13 cellular contexts compared by ENCODE assay signal in the genomic region with DNA sequence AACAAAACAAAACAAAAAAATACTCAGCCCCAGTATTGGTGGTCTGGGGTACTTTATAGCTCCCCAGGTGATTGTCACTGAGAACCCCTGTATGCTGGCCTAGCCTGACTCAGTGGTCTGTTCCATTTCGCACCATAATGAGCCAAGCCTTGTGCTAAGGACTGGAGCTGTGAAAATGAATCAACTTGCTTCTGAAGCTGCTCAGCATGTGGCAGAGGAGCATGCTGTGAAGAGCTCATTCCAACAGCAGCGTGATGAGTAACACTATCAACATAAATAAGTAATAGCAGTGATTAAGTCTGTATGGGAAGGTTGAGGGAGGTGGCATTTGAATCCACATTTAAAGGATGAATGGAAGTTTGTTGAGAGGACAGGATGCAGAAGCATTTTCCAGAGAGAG.
A peak's percentile ranks its signal among the peaks of the same experiment; 100 is the strongest.
DNase-seq lines count a peak whose midpoint lies in the region; ATAC-seq and TF ChIP-seq lines count a peak whose summit lies in the region.
"Had no signal": no experiment of that assay in that cellular context is flagged by ENCODE, and none has a peak within 500 bp of the region (broad histone marks: within the 10 kb centered on the region; RNA-seq: fewer than 3 reads in every experiment).

No MANE protein-coding gene starts in this region.

- dilution Hi-C loops in IMR-90 (cut with HindIII; ENCODE audit: low sequenced_read_pairs, unreplicated experiment): no loop called here

- H3K79me1 ChIP-seq in IMR-90 (ENCODE audit: low read depth in 1 of 2, low read length in 2 of 2): no peaks in the 10 kb centered on the region

- no peak overlapping the region for H4K5ac ChIP-seq in IMR-90 (ENCODE audit: low read depth, low read length)

- no peak for TF ChIP-seq CTCF in IMR-90 (conservative IDR thresholded peaks at IDR 0.05; ENCODE audit: low read depth, low read length)
- TF ChIP-seq CTCF in astrocyte of the cerebellum (IDR thresholded peaks at IDR 0.05; ENCODE audit: low read depth, low read length, missing control alignments): no peak

- no peaks in the 10 kb centered on the region for H3K9me3 ChIP-seq in IMR-90 (ENCODE audit: control insufficient read depth, insufficient read depth, low read length)

- 0 out of 2 replicates have a peak, but pooled peaks cover 4% of the 10 kb centered on the region for H3K4me1 ChIP-seq in IMR-90 (ENCODE audit: control insufficient read depth, insufficient read depth, low read length)

- intact Hi-C loops in IMR-90 (cut with micrococcal nuclease): no loop called here

- no peak overlapping the region for H2AFZ ChIP-seq in IMR-90 (replicated peaks; ENCODE audit: low read length, poor library complexity)

- no peak overlapping the region for H2BK120ac ChIP-seq in IMR-90 (ENCODE audit: low read depth, low read length)

- CTCF ChIA-PET in IMR-90 (lab: Yijun Ruan, JAX): no interaction called here

- no peaks in the 10 kb centered on the region for H3K36me3 ChIP-seq in IMR-90 (ENCODE audit: control insufficient read depth, insufficient read depth, low read length)

- WGBS in IMR-90 (ENCODE audit: extremely low coverage in 2 of 2, insufficient read length in 1 of 2), 2 experiments: no CpG with 5 or more reads among the region's 2 CpGs

- no peak overlapping the region for H3K23ac ChIP-seq in IMR-90 (ENCODE audit: low read depth, low read length)

- H3K4me3 Mint-ChIP-seq in stimulated activated naive CD8-positive, alpha-beta T cell treated with anti-CD3 and anti-CD28 coated beads, Interleukin-15, amount 100 ng/mL, for 72 hours: no peak overlapping the region
- H3K4me3 Mint-ChIP-seq: activated CD4-positive, alpha-beta memory T cell treated with anti-CD3 and anti-CD28 coated beads, Interleukin-2, amount 10 ng/mL, durations not matched to agents 7 days and 5 days; natural killer cell treated with Interleukin-12 subunit alpha and Interleukin-12 subunit beta and Interleukin-15 and Interleukin-18, amount 100 ng/mL, for 72 hours had no signal

- peaks cover 1% of the 10 kb centered on the region for H3K4me1 Mint-ChIP-seq in stimulated activated naive CD8-positive, alpha-beta T cell treated with anti-CD3 and anti-CD28 coated beads, Interleukin-15, amount 100 ng/mL, for 72 hours
- H3K4me1 Mint-ChIP-seq: activated CD4-positive, alpha-beta memory T cell treated with anti-CD3 and anti-CD28 coated beads, Interleukin-2, amount 10 ng/mL, durations not matched to agents 7 days and 5 days had no signal

- no peak overlapping the region for H3K4me3 ChIP-seq in IMR-90 (ENCODE audit: insufficient read depth, low read depth, low read length)
- no peak overlapping the region for H3K4me3 ChIP-seq in astrocyte of the cerebellum (ENCODE audit: low read depth, low read length)

- no peak overlapping the region for H3K9ac ChIP-seq in IMR-90 (ENCODE audit: low read depth, low read length)

- H2BK20ac ChIP-seq in IMR-90 (ENCODE audit: low read depth, low read length): no peak overlapping the region

- no peak overlapping the region for H4K8ac ChIP-seq in IMR-90 (ENCODE audit: low read depth in 2 of 2, low read length in 2 of 2)

- no peak overlapping the region for H3K27ac Mint-ChIP-seq in stimulated activated naive CD8-positive, alpha-beta T cell treated with anti-CD3 and anti-CD28 coated beads, Interleukin-15, amount 100 ng/mL, for 72 hours
- H3K27ac Mint-ChIP-seq: activated CD4-positive, alpha-beta memory T cell treated with anti-CD3 and anti-CD28 coated beads, Interleukin-2, amount 10 ng/mL, durations not matched to agents 7 days and 5 days; natural killer cell treated with Interleukin-12 subunit alpha and Interleukin-12 subunit beta and Interleukin-15 and Interleukin-18, amount 100 ng/mL, for 72 hours had no signal

- no peak overlapping the region for H3K14ac ChIP-seq in IMR-90 (replicated peaks; ENCODE audit: low read depth, low read length)

- in situ Hi-C loops in IMR-90 (cut with MboI; ENCODE audit: low sequenced_read_pairs) (no loop called here), astrocyte of the cerebellum (cut with HindIII; ENCODE audit: low sequenced_read_pairs) (no loop called here)

- H3K27ac ChIP-seq in IMR-90 (ENCODE audit: insufficient read depth, low read length): no peak overlapping the region

- POLR2A ChIA-PET in IMR-90 (lab: Charles Lee; ENCODE audit: unreplicated experiment): no interaction called here

- H3K4ac ChIP-seq in IMR-90 (ENCODE audit: low read depth, low read length): no peak overlapping the region

- H2BK5ac ChIP-seq in IMR-90 (ENCODE audit: low read depth, low read length, poor library complexity, severe bottlenecking): no peak overlapping the region

- no peak overlapping the region for H3K18ac ChIP-seq in IMR-90 (ENCODE audit: low read depth, low read length)

- no peaks in the 10 kb centered on the region for H3K9me3 Mint-ChIP-seq in stimulated activated naive CD8-positive, alpha-beta T cell treated with anti-CD3 and anti-CD28 coated beads, Interleukin-15, amount 100 ng/mL, for 72 hours
- H3K9me3 Mint-ChIP-seq: activated CD4-positive, alpha-beta memory T cell treated with anti-CD3 and anti-CD28 coated beads, Interleukin-2, amount 10 ng/mL, durations not matched to agents 7 days and 5 days; natural killer cell treated with Interleukin-12 subunit alpha and Interleukin-12 subunit beta and Interleukin-15 and Interleukin-18, amount 100 ng/mL, for 72 hours had no signal

- TF ChIP-seq RAD21 in IMR-90 (IDR thresholded peaks at IDR 0.05; ENCODE audit: low read length): no peak

- DNase-seq in AG20443 (ENCODE audit: low spot score): peak; percentile 35
- DNase-seq in IMR-90: peak; percentile 43
- peak; percentile 74 for DNase-seq in astrocyte of the cerebellum (ENCODE audit: low read depth)
- peak; percentile 56 for DNase-seq in iPS-NIHi7 (ENCODE audit: extremely low spot score)
- no peak for DNase-seq in T-helper 9 cell
- DNase-seq in stimulated activated naive CD8-positive, alpha-beta T cell treated with anti-CD3 and anti-CD28 coated beads, Interleukin-15, amount 100 ng/mL, for 72 hours: no peak
- no peak for DNase-seq in activated CD8-positive, alpha-beta memory T cell treated with anti-CD3 and anti-CD28 coated beads for 24 hours
- DNase-seq: activated CD4-positive, alpha-beta memory T cell treated with anti-CD3 and anti-CD28 coated beads, Interleukin-2, amount 10 ng/mL, durations not matched to agents 7 days and 5 days; activated naive CD4-positive, alpha-beta T cell; NCI-H1048; T-helper 1 cell had no signal

- no peak overlapping the region for H2BK15ac ChIP-seq in IMR-90 (ENCODE audit: low read depth, low read length)

- H3K4me2 ChIP-seq in IMR-90 (ENCODE audit: low read depth, low read length): no peak overlapping the region

- peaks cover 65% of the 10 kb centered on the region for H3K27me3 ChIP-seq in IMR-90 (ENCODE audit: control insufficient read depth, insufficient read depth, low read length)

- peaks cover 26% of the 10 kb centered on the region for H3K27me3 Mint-ChIP-seq in stimulated activated naive CD8-positive, alpha-beta T cell treated with anti-CD3 and anti-CD28 coated beads, Interleukin-15, amount 100 ng/mL, for 72 hours

- ATAC-seq in IMR-90 (ENCODE audit: low read depth): peak; percentile 49
- no peak for ATAC-seq in stimulated activated naive CD8-positive, alpha-beta T cell treated with anti-CD3 and anti-CD28 coated beads, Interleukin-15, amount 100 ng/mL, for 72 hours
- no peak for ATAC-seq in HG03175 (IDR thresholded peaks at IDR 0.05; ENCODE audit: unreplicated experiment)
- ATAC-seq: natural killer cell treated with Interleukin-12 subunit alpha and Interleukin-12 subunit beta and Interleukin-15 and Interleukin-18, amount 100 ng/mL, for 72 hours had no signal

- no peaks in the 10 kb centered on the region for H3K9me1 ChIP-seq in IMR-90 (ENCODE audit: insufficient read depth, low read length)

- no peak overlapping the region for H2AK5ac ChIP-seq in IMR-90 (ENCODE audit: low read depth, low read length)

- H4K91ac ChIP-seq in IMR-90 (ENCODE audit: insufficient read depth, low read depth, low read length): no peak overlapping the region

- BruUV-seq in IMR-90 (replicated peaks; lab: Mats Ljungman, UMichigan): no TSS peak

- no peak overlapping the region for H3K56ac ChIP-seq in IMR-90 (ENCODE audit: extremely low read depth, insufficient read depth, low read length)

- H2AK9ac ChIP-seq in IMR-90 (replicated peaks; ENCODE audit: low read depth, low read length, poor library complexity): no peak overlapping the region

- no peaks in the 10 kb centered on the region for H4K20me1 ChIP-seq in IMR-90 (ENCODE audit: insufficient read depth, low read length)

- no peak for TF ChIP-seq POLR2A in IMR-90 (IDR thresholded peaks at IDR 0.05; ENCODE audit: low read depth, low read length)

TF ChIP-seq in IMR-90, 13 proteins besides CTCF, POLR2A, EP300 and RAD21:
- TF ChIP-seq CHD1 (IDR thresholded peaks at IDR 0.05; ENCODE audit: low read depth, low read length) (no peak), BHLHE40 (IDR thresholded peaks at IDR 0.05; ENCODE audit: low read depth, low read length) (peak; percentile 34; the same call in 1 of the 2 replicates), NFE2L2 (IDR thresholded peaks at IDR 0.05; ENCODE audit: low read depth, low read length) (no peak), MAZ (IDR thresholded peaks at IDR 0.05; ENCODE audit: borderline replicate concordance, low read depth, low read length) (no peak), MXI1 (IDR thresholded peaks at IDR 0.05; ENCODE audit: borderline replicate concordance, low read depth, low read length) (no peak)

Comparison
In these comparisons a context has a peak if more than half of its experiments do, and no peak if none do; other contexts are left out.
1. DNase-seq: peak in AG20443 (single experiment), IMR-90 (single experiment), astrocyte of the cerebellum (single experiment) and iPS-NIHi7 (single experiment); none in T-helper 9 cell (single experiment), stimulated activated naive CD8-positive, alpha-beta T cell treated with anti-CD3 and anti-CD28 coated beads, Interleukin-15, amount 100 ng/mL, for 72 hours (0 of 2) and activated CD8-positive, alpha-beta memory T cell treated with anti-CD3 and anti-CD28 coated beads for 24 hours (single experiment).